Comparison of ENCODE assay signal across 1 cellular context in genomic region chr9:129353697-129354336, GRCh38.
TF ChIP-seq lines count a peak whose summit lies in the region.

No MANE protein-coding gene starts in this region.

TF ChIP-seq in SK-N-SH treated with all-trans-retinoic acid at 6 μM for 48 hours, 23 proteins besides CTCF, POLR2A, EP300 and RAD21 (continued from another document):
- TF ChIP-seq POU6F1 (CRISPR knock-in tag; IDR thresholded peaks at IDR 0.05; ENCODE audit: borderline replicate concordance, low read depth) (no peak), OSR1 (CRISPR knock-in tag; IDR thresholded peaks at IDR 0.05) (no peak), ESRRG (CRISPR knock-in tag; IDR thresholded peaks at IDR 0.05) (no peak), TOX (CRISPR knock-in tag; IDR thresholded peaks at IDR 0.05; ENCODE audit: borderline replicate concordance) (no peak), CSDC2 (CRISPR knock-in tag; IDR thresholded peaks at IDR 0.05) (no peak)
- TF ChIP-seq, protein P1, sequence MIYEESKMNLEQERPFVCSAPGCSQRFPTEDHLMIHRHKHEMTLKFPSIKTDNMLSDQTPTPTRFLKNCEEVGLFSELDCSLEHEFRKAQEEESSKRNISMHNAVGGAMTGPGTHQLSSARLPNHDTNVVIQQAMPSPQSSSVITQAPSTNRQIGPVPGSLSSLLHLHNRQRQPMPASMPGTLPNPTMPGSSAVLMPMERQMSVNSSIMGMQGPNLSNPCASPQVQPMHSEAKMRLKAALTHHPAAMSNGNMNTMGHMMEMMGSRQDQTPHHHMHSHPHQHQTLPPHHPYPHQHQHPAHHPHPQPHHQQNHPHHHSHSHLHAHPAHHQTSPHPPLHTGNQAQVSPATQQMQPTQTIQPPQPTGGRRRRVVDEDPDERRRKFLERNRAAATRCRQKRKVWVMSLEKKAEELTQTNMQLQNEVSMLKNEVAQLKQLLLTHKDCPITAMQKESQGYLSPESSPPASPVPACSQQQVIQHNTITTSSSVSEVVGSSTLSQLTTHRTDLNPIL (CRISPR knock-in tag; IDR thresholded peaks at IDR 0.05; ENCODE audit: low read depth): no peak
TF ChIP-seq in SK-N-SH treated with all-trans-retinoic acid at 6 μM for 48 hours: peak in this region for 0.
